Comparison of ENCODE assay signal across 1 cellular context in the genomic region with DNA sequence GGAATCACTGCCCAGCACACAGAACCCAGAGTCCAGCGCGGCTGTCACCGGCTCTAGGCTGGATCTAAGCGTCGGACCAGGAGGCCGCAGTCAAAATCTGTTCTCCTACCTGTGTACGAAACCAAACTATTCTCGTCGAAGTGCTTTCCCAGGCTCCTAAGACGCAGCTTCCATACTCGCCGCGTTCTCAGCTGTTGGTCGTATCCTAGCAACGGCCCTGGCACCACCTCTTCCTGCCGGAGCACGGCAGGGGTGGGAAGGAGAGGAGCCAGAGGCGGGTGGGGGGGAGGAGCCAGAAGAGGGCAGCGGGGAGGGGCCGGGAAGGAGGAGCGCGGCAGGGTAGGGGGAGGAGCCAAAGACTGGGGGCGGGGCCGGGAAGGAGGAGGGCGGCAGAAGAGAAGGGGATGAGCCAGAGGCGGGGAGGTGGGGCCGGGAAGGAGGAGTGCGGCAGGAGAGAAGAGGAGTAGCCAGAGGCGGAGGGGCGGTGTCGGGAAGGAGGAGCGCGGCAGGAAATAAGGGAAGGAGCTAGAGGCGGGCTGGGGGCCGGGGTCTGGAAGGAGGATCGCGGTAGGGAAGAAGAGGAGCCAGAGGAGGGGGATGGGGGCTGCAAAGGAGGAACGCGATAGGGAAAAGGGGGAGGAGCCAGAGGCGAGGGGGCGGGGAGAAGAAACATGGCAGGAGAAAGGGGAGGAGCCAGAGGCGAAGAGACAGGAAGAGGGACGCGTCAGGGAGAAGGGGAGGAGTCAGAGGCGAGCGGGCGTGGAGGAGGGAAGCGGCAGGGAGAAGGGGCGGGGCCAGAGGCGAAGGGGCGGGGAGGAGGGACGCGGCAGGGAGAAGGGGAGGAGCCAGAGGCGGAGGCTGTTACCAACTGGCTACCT.
TF ChIP-seq lines count a peak whose summit lies in the region.

A gene (minus strand): TSS at position 213 of the 878 bp plus-strand sequence. CDS start 22,255 bp downstream, outside the sequence.

TF ChIP-seq in SK-N-SH, 30 proteins besides CTCF, POLR2A, EP300 and RAD21 (continued from another document):
- TF ChIP-seq, protein P1, sequence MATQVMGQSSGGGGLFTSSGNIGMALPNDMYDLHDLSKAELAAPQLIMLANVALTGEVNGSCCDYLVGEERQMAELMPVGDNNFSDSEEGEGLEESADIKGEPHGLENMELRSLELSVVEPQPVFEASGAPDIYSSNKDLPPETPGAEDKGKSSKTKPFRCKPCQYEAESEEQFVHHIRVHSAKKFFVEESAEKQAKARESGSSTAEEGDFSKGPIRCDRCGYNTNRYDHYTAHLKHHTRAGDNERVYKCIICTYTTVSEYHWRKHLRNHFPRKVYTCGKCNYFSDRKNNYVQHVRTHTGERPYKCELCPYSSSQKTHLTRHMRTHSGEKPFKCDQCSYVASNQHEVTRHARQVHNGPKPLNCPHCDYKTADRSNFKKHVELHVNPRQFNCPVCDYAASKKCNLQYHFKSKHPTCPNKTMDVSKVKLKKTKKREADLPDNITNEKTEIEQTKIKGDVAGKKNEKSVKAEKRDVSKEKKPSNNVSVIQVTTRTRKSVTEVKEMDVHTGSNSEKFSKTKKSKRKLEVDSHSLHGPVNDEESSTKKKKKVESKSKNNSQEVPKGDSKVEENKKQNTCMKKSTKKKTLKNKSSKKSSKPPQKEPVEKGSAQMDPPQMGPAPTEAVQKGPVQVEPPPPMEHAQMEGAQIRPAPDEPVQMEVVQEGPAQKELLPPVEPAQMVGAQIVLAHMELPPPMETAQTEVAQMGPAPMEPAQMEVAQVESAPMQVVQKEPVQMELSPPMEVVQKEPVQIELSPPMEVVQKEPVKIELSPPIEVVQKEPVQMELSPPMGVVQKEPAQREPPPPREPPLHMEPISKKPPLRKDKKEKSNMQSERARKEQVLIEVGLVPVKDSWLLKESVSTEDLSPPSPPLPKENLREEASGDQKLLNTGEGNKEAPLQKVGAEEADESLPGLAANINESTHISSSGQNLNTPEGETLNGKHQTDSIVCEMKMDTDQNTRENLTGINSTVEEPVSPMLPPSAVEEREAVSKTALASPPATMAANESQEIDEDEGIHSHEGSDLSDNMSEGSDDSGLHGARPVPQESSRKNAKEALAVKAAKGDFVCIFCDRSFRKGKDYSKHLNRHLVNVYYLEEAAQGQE (IDR thresholded peaks at IDR 0.05; ENCODE audit: low read depth, low read length), result no peak
- TF ChIP-seq, protein P2, sequence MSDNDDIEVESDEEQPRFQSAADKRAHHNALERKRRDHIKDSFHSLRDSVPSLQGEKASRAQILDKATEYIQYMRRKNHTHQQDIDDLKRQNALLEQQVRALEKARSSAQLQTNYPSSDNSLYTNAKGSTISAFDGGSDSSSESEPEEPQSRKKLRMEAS (IDR thresholded peaks at IDR 0.05; ENCODE audit: low read depth), result peak; percentile 63
- TF ChIP-seq, protein P3, sequence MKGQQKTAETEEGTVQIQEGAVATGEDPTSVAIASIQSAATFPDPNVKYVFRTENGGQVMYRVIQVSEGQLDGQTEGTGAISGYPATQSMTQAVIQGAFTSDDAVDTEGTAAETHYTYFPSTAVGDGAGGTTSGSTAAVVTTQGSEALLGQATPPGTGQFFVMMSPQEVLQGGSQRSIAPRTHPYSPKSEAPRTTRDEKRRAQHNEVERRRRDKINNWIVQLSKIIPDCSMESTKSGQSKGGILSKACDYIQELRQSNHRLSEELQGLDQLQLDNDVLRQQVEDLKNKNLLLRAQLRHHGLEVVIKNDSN (IDR thresholded peaks at IDR 0.05; ENCODE audit: borderline replicate concordance, low read depth), result no peak
- TF ChIP-seq TAF1 (IDR thresholded peaks at IDR 0.05; ENCODE audit: borderline replicate concordance, low read depth, low read length), result no peak
